In genomic region chr6:90295854-90296345, GRCh38 we compare ENCODE assay signal across 1 cellular context.
A peak's percentile ranks its signal among the peaks of the same experiment; 100 is the strongest.
TF ChIP-seq lines count a peak whose summit lies in the region.

No MANE protein-coding gene starts in this region.

TF ChIP-seq in H1, 55 proteins besides CTCF, POLR2A, EP300 and RAD21 (continued from another document):
- TF ChIP-seq KDM4A (IDR thresholded peaks at IDR 0.05; ENCODE audit: low read depth, low read length, severe bottlenecking) = peak; percentile 53
